Comparison of ENCODE assay signal across 9 cellular contexts in genomic region chr19:45074744-45075143, GRCh38. TPM values are rescaled to one million over a fixed set of nuclear protein-coding genes. Genes with fewer than 3 reads are reported as not detected.
A peak's percentile ranks its signal among the peaks of the same experiment; 100 is the strongest.
DNase-seq lines count a peak whose midpoint lies in the region; ATAC-seq and TF ChIP-seq lines count a peak whose summit lies in the region.
"Had no signal": no experiment of that assay in that cellular context is flagged by ENCODE, and none has a peak within 500 bp of the region (broad histone marks: within the 10 kb centered on the region; RNA-seq: fewer than 3 reads in every experiment).

No MANE protein-coding gene starts in this region.

- H3K4me1 Mint-ChIP-seq in activated naive CD4-positive, alpha-beta T cell treated with anti-CD3 and anti-CD28 coated beads for 36 hours (ENCODE audit: low read depth) = peaks cover 25% of the 10 kb centered on the region
- peaks cover 18% of the 10 kb centered on the region for H3K4me1 Mint-ChIP-seq in activated T-helper 1 cell treated with anti-CD3 and anti-CD28 coated beads, Interleukin-12 subunit alpha, Interleukin-12 subunit beta, Interleukin-2, Interleukin-4 antibody, amounts not matched to agents 30 ng/mL and 10 ng/mL and 1 ng/mL, durations not matched to agents 14 hours and 24 hours and 36 hours (ENCODE audit: low read depth)

- no peaks in the 10 kb centered on the region for H3K9me3 ChIP-seq in transverse colon

- peak overlapping the region in 3 of 4 donors; percentile 5 to 68 (median 65) for H3K4me3 ChIP-seq in transverse colon

- no peaks in the 10 kb centered on the region for H3K9me3 Mint-ChIP-seq in activated naive CD4-positive, alpha-beta T cell treated with anti-CD3 and anti-CD28 coated beads for 36 hours
- H3K9me3 Mint-ChIP-seq in activated naive CD4-positive, alpha-beta T cell treated with anti-CD3 and anti-CD28 coated beads, Interleukin-2, amount 50 U/mL, for 72 hours = no peaks in the 10 kb centered on the region
- no peaks in the 10 kb centered on the region for H3K9me3 Mint-ChIP-seq in activated T-helper 1 cell treated with anti-CD3 and anti-CD28 coated beads, Interleukin-12 subunit alpha, Interleukin-12 subunit beta, Interleukin-2, Interleukin-4 antibody, amounts not matched to agents 30 ng/mL and 10 ng/mL and 1 ng/mL, durations not matched to agents 14 hours and 24 hours and 36 hours

- CTCF ChIA-PET in activated naive CD4-positive, alpha-beta T cell treated with anti-CD3 and anti-CD28 coated beads for 36 hours (lab: Charles Lee) = interaction anchor here (0.7 to 1.4 kb wide), 4 partner anchors 15 to 86 kb away, joined by 3 to 5 read pairs (median 4); no protein-coding TSS in a partner anchor

- intact Hi-C loops in activated naive CD4-positive, alpha-beta T cell treated with anti-CD3 and anti-CD28 coated beads for 36 hours (cut with micrococcal nuclease) = loop anchor here (5.0 kb wide), 3 partner anchors 43 to 103 kb away; partner anchors contain the start of genes BLOC1S3, RELB and TRAPPC6A
- intact Hi-C loops in activated T-helper 1 cell treated with anti-CD3 and anti-CD28 coated beads, Interleukin-12 subunit alpha, Interleukin-12 subunit beta, Interleukin-2, Interleukin-4 antibody, amounts not matched to agents 30 ng/mL and 10 ng/mL and 1 ng/mL, durations not matched to agents 14 hours and 24 hours and 36 hours (cut with micrococcal nuclease) = loop anchor here (5.0 kb wide), 2 partner anchors 178 to 333 kb away; partner anchors contain the start of genes MARK4, POLR1G and PPP1R13L
- intact Hi-C loops in transverse colon (cut with DNase I; ENCODE audit: low total_unique reads) = loop anchor here (5.0 kb wide), 1 partner anchor 32 kb away; no protein-coding TSS in a partner anchor

- no peak for DNase-seq in activated naive CD4-positive, alpha-beta T cell treated with anti-CD3 and anti-CD28 coated beads for 36 hours
- no peak for DNase-seq in activated naive CD4-positive, alpha-beta T cell treated with anti-CD3 and anti-CD28 coated beads, Interleukin-2, amount 50 U/mL, for 72 hours (ENCODE audit: low spot score in 2 of 2)
- DNase-seq in activated T-helper 1 cell treated with anti-CD3 and anti-CD28 coated beads, Interleukin-12 subunit alpha, Interleukin-12 subunit beta, Interleukin-2, Interleukin-4 antibody, amounts not matched to agents 30 ng/mL and 10 ng/mL and 1 ng/mL, durations not matched to agents 14 hours and 24 hours and 36 hours (ENCODE audit: low spot score) = no peak
- DNase-seq in islet precursor cell (peak; percentile 66), transverse colon (no peak), mesenteric fat pad (ENCODE audit: low spot score) (no peak), NCI-H1436 treated with DMSO at 0.1 percent for 48 hours (lab: John Stamatoyannopoulos, UW) (no peak)

- WGBS in transverse colon (ENCODE audit: low coverage in 1 of 2), 2 donors = 65 to 94% methylated on average over 3 to 7 of the region's 7 CpGs

- no peak for TF ChIP-seq CTCF in transverse colon (IDR thresholded peaks at IDR 0.05)

- no peak for ATAC-seq in activated naive CD4-positive, alpha-beta T cell treated with anti-CD3 and anti-CD28 coated beads, Interleukin-2, amount 50 U/mL, for 72 hours
- ATAC-seq in HG03457 (IDR thresholded peaks at IDR 0.05; ENCODE audit: unreplicated experiment) = no peak

- H3K27me3 Mint-ChIP-seq in activated naive CD4-positive, alpha-beta T cell treated with anti-CD3 and anti-CD28 coated beads for 36 hours (ENCODE audit: low read depth) = no peaks in the 10 kb centered on the region
- H3K27me3 Mint-ChIP-seq in activated T-helper 1 cell treated with anti-CD3 and anti-CD28 coated beads, Interleukin-12 subunit alpha, Interleukin-12 subunit beta, Interleukin-2, Interleukin-4 antibody, amounts not matched to agents 30 ng/mL and 10 ng/mL and 1 ng/mL, durations not matched to agents 14 hours and 24 hours and 36 hours (ENCODE audit: insufficient read depth) = no peaks in the 10 kb centered on the region

- peak overlapping the region; percentile 88 to 92 (median 89) for H3K27ac ChIP-seq in transverse colon

- no peak for TF ChIP-seq POLR2A in transverse colon (IDR thresholded peaks at IDR 0.05)

- H3K4me3 Mint-ChIP-seq in activated naive CD4-positive, alpha-beta T cell treated with anti-CD3 and anti-CD28 coated beads for 36 hours = peak overlapping the region; percentile 52
- peak overlapping the region; percentile 68 for H3K4me3 Mint-ChIP-seq in activated T-helper 1 cell treated with anti-CD3 and anti-CD28 coated beads, Interleukin-12 subunit alpha, Interleukin-12 subunit beta, Interleukin-2, Interleukin-4 antibody, amounts not matched to agents 30 ng/mL and 10 ng/mL and 1 ng/mL, durations not matched to agents 14 hours and 24 hours and 36 hours

- peaks cover 7 to 36% (median 30%) of the 10 kb centered on the region in 4 donors for H3K4me1 ChIP-seq in transverse colon

- H3K36me3 ChIP-seq in transverse colon = peaks cover 0 to 22% (median 7%) of the 10 kb centered on the region in 4 donors

- in situ Hi-C loops in transverse colon (cut with MboI; ENCODE audit: low pct_ligation_motif_present in 1 of 4, low pct_unique_long_range_greater_than_20kb in 1 of 4, low sequenced_read_pairs in 3 of 4) = no loop called here

- H3K36me3 Mint-ChIP-seq in activated naive CD4-positive, alpha-beta T cell treated with anti-CD3 and anti-CD28 coated beads for 36 hours (ENCODE audit: low read depth) = peaks cover 11% of the 10 kb centered on the region
- peaks cover 5 to 8% of the 10 kb centered on the region in 2 donors for H3K36me3 Mint-ChIP-seq in activated naive CD4-positive, alpha-beta T cell treated with anti-CD3 and anti-CD28 coated beads, Interleukin-2, amount 50 U/mL, for 72 hours
- no peaks in the 10 kb centered on the region for H3K36me3 Mint-ChIP-seq in activated T-helper 1 cell treated with anti-CD3 and anti-CD28 coated beads, Interleukin-12 subunit alpha, Interleukin-12 subunit beta, Interleukin-2, Interleukin-4 antibody, amounts not matched to agents 30 ng/mL and 10 ng/mL and 1 ng/mL, durations not matched to agents 14 hours and 24 hours and 36 hours (ENCODE audit: low read depth)

- no peaks in the 10 kb centered on the region for H3K27me3 ChIP-seq in transverse colon

- TF ChIP-seq EP300 in transverse colon (IDR thresholded peaks at IDR 0.05; ENCODE audit: low read depth) = no peak

- no peak overlapping the region for H3K27ac Mint-ChIP-seq in activated naive CD4-positive, alpha-beta T cell treated with anti-CD3 and anti-CD28 coated beads for 36 hours
- peak overlapping the region in 1 of 2 donors; percentile 35 for H3K27ac Mint-ChIP-seq in activated naive CD4-positive, alpha-beta T cell treated with anti-CD3 and anti-CD28 coated beads, Interleukin-2, amount 50 U/mL, for 72 hours
- peak overlapping the region; percentile 34 for H3K27ac Mint-ChIP-seq in activated T-helper 1 cell treated with anti-CD3 and anti-CD28 coated beads, Interleukin-12 subunit alpha, Interleukin-12 subunit beta, Interleukin-2, Interleukin-4 antibody, amounts not matched to agents 30 ng/mL and 10 ng/mL and 1 ng/mL, durations not matched to agents 14 hours and 24 hours and 36 hours

RNA-seq across cellular contexts. Expression of gene ZNF296, which starts 1.5 kb away (rescaled TPM):
- 1 to 10 TPM; 1.1 to 1.4 TPM for total RNA-seq in activated naive CD4-positive, alpha-beta T cell treated with anti-CD3 and anti-CD28 coated beads for 36 hours
- 1 to 10 TPM; 2.3 to 6.7 TPM for total RNA-seq in activated naive CD4-positive, alpha-beta T cell treated with anti-CD3 and anti-CD28 coated beads, Interleukin-2, amount 50 U/mL, for 72 hours
- 4.3 and 4.7 TPM in 2 replicates for total RNA-seq in activated T-helper 1 cell treated with anti-CD3 and anti-CD28 coated beads, Interleukin-12 subunit alpha, Interleukin-12 subunit beta, Interleukin-2, Interleukin-4 antibody, amounts not matched to agents 30 ng/mL and 10 ng/mL and 1 ng/mL, durations not matched to agents 14 hours and 24 hours and 36 hours
- total RNA-seq in transverse colon (1 to 10 TPM in 3 of 4 donors, under 1 TPM in 1; 0.75 to 5.8 (median 3.5) TPM), mesenteric fat pad (0.61 TPM)
- total RNA-seq: HT1080 had no signal

RNA-seq across cellular contexts. Expression of gene GEMIN7, which starts 4.3 kb away (rescaled TPM):
- 10 to 100 TPM; 14.7 to 15.4 TPM for total RNA-seq in activated naive CD4-positive, alpha-beta T cell treated with anti-CD3 and anti-CD28 coated beads for 36 hours
- total RNA-seq in activated naive CD4-positive, alpha-beta T cell treated with anti-CD3 and anti-CD28 coated beads, Interleukin-2, amount 50 U/mL, for 72 hours = 10 to 100 TPM in 1 of 2 donors, 1 to 10 TPM in 1; 8.3 to 54.3 TPM
- total RNA-seq in activated T-helper 1 cell treated with anti-CD3 and anti-CD28 coated beads, Interleukin-12 subunit alpha, Interleukin-12 subunit beta, Interleukin-2, Interleukin-4 antibody, amounts not matched to agents 30 ng/mL and 10 ng/mL and 1 ng/mL, durations not matched to agents 14 hours and 24 hours and 36 hours = 46.8 and 53.6 TPM in 2 replicates
- total RNA-seq in transverse colon = 10 to 100 TPM in 3 of 4 donors, 1 to 10 TPM in 1; 3.0 to 21.1 (median 15.9) TPM
- 18.3 TPM for total RNA-seq in mesenteric fat pad

RNA-seq across cellular contexts. Expression of gene PPP1R37, which starts 18.2 kb away (rescaled TPM):
- total RNA-seq in activated naive CD4-positive, alpha-beta T cell treated with anti-CD3 and anti-CD28 coated beads for 36 hours = 10 to 100 TPM; 10.2 to 10.3 TPM
- total RNA-seq in activated naive CD4-positive, alpha-beta T cell treated with anti-CD3 and anti-CD28 coated beads, Interleukin-2, amount 50 U/mL, for 72 hours = 10 to 100 TPM; 12.4 to 18.3 TPM
- total RNA-seq in activated T-helper 1 cell treated with anti-CD3 and anti-CD28 coated beads, Interleukin-12 subunit alpha, Interleukin-12 subunit beta, Interleukin-2, Interleukin-4 antibody, amounts not matched to agents 30 ng/mL and 10 ng/mL and 1 ng/mL, durations not matched to agents 14 hours and 24 hours and 36 hours = 20.4 and 20.5 TPM in 2 replicates
- total RNA-seq in transverse colon (10 to 100 TPM; 31.1 to 92.5 (median 45.2) TPM), mesenteric fat pad (22.0 TPM)

RNA-seq across cellular contexts. Expression of gene CLASRP, which starts 35.9 kb away (rescaled TPM):
- total RNA-seq in activated naive CD4-positive, alpha-beta T cell treated with anti-CD3 and anti-CD28 coated beads for 36 hours = 100 to 1,000 TPM; 106 to 113 TPM
- 100 to 1,000 TPM; 115 to 133 TPM for total RNA-seq in activated naive CD4-positive, alpha-beta T cell treated with anti-CD3 and anti-CD28 coated beads, Interleukin-2, amount 50 U/mL, for 72 hours
- 106 and 116 TPM in 2 replicates for total RNA-seq in activated T-helper 1 cell treated with anti-CD3 and anti-CD28 coated beads, Interleukin-12 subunit alpha, Interleukin-12 subunit beta, Interleukin-2, Interleukin-4 antibody, amounts not matched to agents 30 ng/mL and 10 ng/mL and 1 ng/mL, durations not matched to agents 14 hours and 24 hours and 36 hours
- total RNA-seq in transverse colon = 100 to 1,000 TPM in 2 of 4 donors, 10 to 100 TPM in 2; 82.6 to 382 (median 100) TPM
- 78.3 TPM for total RNA-seq in mesenteric fat pad
